29 cellular contexts compared by ENCODE assay signal in genomic region chr4:86107112-86107511, GRCh38.
"Had no signal": no experiment of that assay in that cellular context is flagged by ENCODE, and none has a peak within 500 bp of the region (broad histone marks: within the 10 kb centered on the region; RNA-seq: fewer than 3 reads in every experiment).

No MANE protein-coding gene starts in this region.

- H3K27me3 ChIP-seq: adrenal gland, body of pancreas, breast epithelium, Peyer's patch, SJSA1 had no signal

- H3K36me3 Mint-ChIP-seq: activated naive CD4-positive, alpha-beta T cell treated with anti-CD3 and anti-CD28 coated beads, Interleukin-2, amount 50 U/mL, for 72 hours had no signal

- H3K4me1 ChIP-seq: adrenal gland, body of pancreas, breast epithelium, Peyer's patch, SJSA1 had no signal

- H3K27me3 Mint-ChIP-seq: activated CD4-positive, alpha-beta T cell treated with anti-CD3 and anti-CD28 coated beads, Interleukin-2, amount 10 ng/mL, durations not matched to agents 24 days and 14 days; activated CD8-positive, alpha-beta T cell treated with anti-CD3 and anti-CD28 coated beads for 36 hours had no signal

- H3K4me1 Mint-ChIP-seq: activated CD4-positive, alpha-beta T cell treated with anti-CD3 and anti-CD28 coated beads, Interleukin-2, amount 10 ng/mL, durations not matched to agents 24 days and 14 days had no signal

- H3K9me3 ChIP-seq: body of pancreas, Peyer's patch, SJSA1 had no signal

- H3K4me3 Mint-ChIP-seq: activated CD4-positive, alpha-beta T cell treated with anti-CD3 and anti-CD28 coated beads, Interleukin-2, amount 10 ng/mL, durations not matched to agents 24 days and 14 days; activated CD8-positive, alpha-beta T cell treated with anti-CD3 and anti-CD28 coated beads for 36 hours; T-helper 1 cell treated with Interleukin-12 subunit alpha and Interleukin-12 subunit beta and Interleukin-4 antibody, amounts not matched to agents 30 μg/mL and 1 μg/mL, for 36 hours; T-helper 2 cell treated with Interferon-gamma antibody and Interleukin-4, amounts not matched to agents 5 μg/mL and 100 μg/mL, for 36 hours had no signal

- H3K4me3 ChIP-seq: adrenal gland, body of pancreas, breast epithelium, Peyer's patch, SJSA1 had no signal

- H3K4me2 ChIP-seq: SK-N-SH had no signal

- H3K9ac ChIP-seq: SK-N-SH had no signal

- ATAC-seq: activated CD8-positive, alpha-beta T cell treated with anti-CD3 and anti-CD28 coated beads for 36 hours; activated naive CD4-positive, alpha-beta T cell treated with anti-CD3 and anti-CD28 coated beads, Interleukin-2, amount 50 U/mL, for 72 hours; body of pancreas had no signal

- H3K36me3 ChIP-seq: adrenal gland, breast epithelium, Peyer's patch, SJSA1 had no signal

- DNase-seq: activated CD4-positive, alpha-beta T cell treated with anti-CD3 and anti-CD28 coated beads, Interleukin-2, amount 10 ng/mL, durations not matched to agents 24 days and 14 days; activated CD4-positive, alpha-beta T cell treated with anti-CD3 and anti-CD28 coated beads, Interleukin-2, amount 50 U/mL, for 4 hours; activated CD8-positive, alpha-beta T cell treated with anti-CD3 and anti-CD28 coated beads for 36 hours; activated gamma-delta T cell; activated naive CD4-positive, alpha-beta T cell treated with Interleukin-2 at 50 U/mL for 16 hours; activated T-cell treated with anti-CD3 and anti-CD28 coated beads, Interleukin-2, amount 50 U/mL, for 1 hour; adrenal gland; body of pancreas; Karpas-422; KBM-7; NCI-H1105; NCI-H1417 treated with DMSO at 0.1 percent for 48 hours; NCI-H187 treated with DMSO at 0.1 percent for 48 hours; NCI-H2081; NCI-H2171 treated with DMSO at 0.1 percent for 48 hours; NCI-H226; NCI-H446 treated with DMSO at 0.1 percent for 48 hours; NCI-H524; NCI-H69; Peyer's patch; RPMI8226; SHP77 treated with DMSO at 0.1 percent for 48 hours; SK-N-SH had no signal

- H3K27ac Mint-ChIP-seq: activated CD4-positive, alpha-beta T cell treated with anti-CD3 and anti-CD28 coated beads, Interleukin-2, amount 10 ng/mL, durations not matched to agents 24 days and 14 days; activated CD8-positive, alpha-beta T cell treated with anti-CD3 and anti-CD28 coated beads for 36 hours; activated naive CD4-positive, alpha-beta T cell treated with anti-CD3 and anti-CD28 coated beads, Interleukin-2, amount 50 U/mL, for 72 hours; activated T-helper 2 cell treated with anti-CD3 and anti-CD28 coated beads, Interferon-gamma antibody, Interleukin-2, Interleukin-4, amounts not matched to agents 10 μg/mL and 5 μg/mL and 100 μg/mL, durations not matched to agents 14 hours and 24 hours and 36 hours; T-helper 1 cell treated with Interleukin-12 subunit alpha and Interleukin-12 subunit beta and Interleukin-4 antibody, amounts not matched to agents 30 μg/mL and 1 μg/mL, for 36 hours; T-helper 2 cell treated with Interferon-gamma antibody and Interleukin-4, amounts not matched to agents 5 μg/mL and 100 μg/mL, for 36 hours had no signal

- H3K27ac ChIP-seq: adrenal gland, body of pancreas, breast epithelium, Peyer's patch, SJSA1 had no signal

- H3K9me3 Mint-ChIP-seq: activated CD4-positive, alpha-beta T cell treated with anti-CD3 and anti-CD28 coated beads, Interleukin-2, amount 10 ng/mL, durations not matched to agents 24 days and 14 days had no signal
